In genomic region chr21:42454221-42454570, GRCh38 we compare ENCODE assay signal across 27 cellular contexts. TPM values are rescaled to one million over a fixed set of nuclear protein-coding genes. Genes with fewer than 3 reads are reported as not detected.
A peak's percentile ranks its signal among the peaks of the same experiment; 100 is the strongest.
DNase-seq lines count a peak whose midpoint lies in the region; ATAC-seq and TF ChIP-seq lines count a peak whose summit lies in the region.
"Had no signal": no experiment of that assay in that cellular context is flagged by ENCODE, and none has a peak within 500 bp of the region (broad histone marks: within the 10 kb centered on the region; RNA-seq: fewer than 3 reads in every experiment).

No MANE protein-coding gene starts in this region.

- H3K36me3 ChIP-seq in smooth muscle cell (ENCODE audit: low read depth) (no peaks in the 10 kb centered on the region), A673 (ENCODE audit: insufficient read depth, low read length, poor library complexity, severe bottlenecking) (no peaks in the 10 kb centered on the region)

- H3K9me3 ChIP-seq in smooth muscle cell (replicated peaks; ENCODE audit: low read depth), result no peaks in the 10 kb centered on the region
- no peaks in the 10 kb centered on the region for H3K9me3 ChIP-seq in A673 (ENCODE audit: low read depth, low read length, poor library complexity, severe bottlenecking)

- peaks cover 8% of the 10 kb centered on the region for H3K4me1 ChIP-seq in smooth muscle cell (ENCODE audit: low read depth)
- peaks cover 25% of the 10 kb centered on the region for H3K4me1 ChIP-seq in A673 (ENCODE audit: insufficient read depth, low read length, poor library complexity, severe bottlenecking)

- BruUV-seq in A673 (replicated peaks; lab: Mats Ljungman, UMichigan), result no TSS peak

- peak; percentile 13 for DNase-seq in activated naive CD4-positive, alpha-beta T cell treated with anti-CD3 and anti-CD28 coated beads, Interleukin-2, amount 10 ng/mL, durations not matched to agents 7 days and 5 days
- no peak for DNase-seq in activated naive CD4-positive, alpha-beta T cell treated with anti-CD3 and anti-CD28 coated beads, Interleukin-2, amount 50 U/mL, for 72 hours (ENCODE audit: low spot score in 2 of 2)
- DNase-seq in UCSD-AML1 (lab: John Stamatoyannopoulos, UW; ENCODE audit: unreplicated experiment), result peak; percentile 31
- no peak for DNase-seq in smooth muscle cell (lab: John Stamatoyannopoulos, UW; ENCODE audit: unreplicated experiment)
- DNase-seq in NCI-H2107 treated with DMSO at 0.1 percent for 48 hours (lab: John Stamatoyannopoulos, UW; ENCODE audit: unreplicated experiment), result no peak
- no peak for DNase-seq in A673 (ENCODE audit: low spot score)
- no peak for DNase-seq in NAMALWA (ENCODE audit: low spot score)
- DNase-seq: 8988T; CD4-positive, alpha-beta T cell; KBM-7; MM.1S; NCI-H1092; NCI-H1436; NCI-H1930; NCI-H2107; NCI-H446; NCI-H524 treated with DMSO at 0.1 percent for 48 hours; NCI-H774; NK-92 treated with Interleukin-12 subunit alpha and Interleukin-12 subunit beta, amount 100 ng/mL, for 24 hours; PC-3 had no signal

- H3F3A ChIP-seq in smooth muscle cell (ENCODE audit: low read depth), result peaks cover 15% of the 10 kb centered on the region

- CTCF ChIA-PET in activated naive CD4-positive, alpha-beta T cell treated with anti-CD3 and anti-CD28 coated beads, Interleukin-2, amount 10 ng/mL, durations not matched to agents 7 days and 5 days (lab: Charles Lee), result interaction anchor here (0.6 to 1.1 kb wide), 3 partner anchors 73 to 674 kb away, joined by 3 to 4 read pairs (median 3); no protein-coding TSS in a partner anchor
- CTCF ChIA-PET in A673 (lab: Charles Lee), result no interaction called here

- no peaks in the 10 kb centered on the region for H3K36me3 Mint-ChIP-seq in activated naive CD4-positive, alpha-beta T cell treated with anti-CD3 and anti-CD28 coated beads, Interleukin-2, amount 10 ng/mL, durations not matched to agents 7 days and 5 days
- no peaks in the 10 kb centered on the region for H3K36me3 Mint-ChIP-seq in activated naive CD4-positive, alpha-beta T cell treated with anti-CD3 and anti-CD28 coated beads, Interleukin-2, amount 50 U/mL, for 72 hours
- H3K36me3 Mint-ChIP-seq in nephron (ENCODE audit: low read depth), result no peaks in the 10 kb centered on the region

- peaks cover 8% of the 10 kb centered on the region for H3K27me3 Mint-ChIP-seq in activated naive CD4-positive, alpha-beta T cell treated with anti-CD3 and anti-CD28 coated beads, Interleukin-2, amount 10 ng/mL, durations not matched to agents 7 days and 5 days
- peaks cover 7% of the 10 kb centered on the region for H3K27me3 Mint-ChIP-seq in nephron (ENCODE audit: low read depth)
- H3K27me3 Mint-ChIP-seq: CD4-positive, alpha-beta T cell had no signal

- no peaks in the 10 kb centered on the region for H3K9me3 Mint-ChIP-seq in activated naive CD4-positive, alpha-beta T cell treated with anti-CD3 and anti-CD28 coated beads, Interleukin-2, amount 10 ng/mL, durations not matched to agents 7 days and 5 days
- no peaks in the 10 kb centered on the region for H3K9me3 Mint-ChIP-seq in activated naive CD4-positive, alpha-beta T cell treated with anti-CD3 and anti-CD28 coated beads, Interleukin-2, amount 50 U/mL, for 72 hours
- peaks cover 5% of the 10 kb centered on the region for H3K9me3 Mint-ChIP-seq in nephron
- H3K9me3 Mint-ChIP-seq: CD4-positive, alpha-beta T cell had no signal

- intact Hi-C loops in A673 (cut with micrococcal nuclease; ENCODE audit: unreplicated experiment), result loop anchor here (10.0 kb wide), 1 partner anchor 839 kb away; no protein-coding TSS in a partner anchor

- H3K79me2 ChIP-seq in smooth muscle cell (ENCODE audit: low read depth), result no peaks in the 10 kb centered on the region

- WGBS in smooth muscle cell (ENCODE audit: low lambda C conversion rate), result 80% methylated on average over 13 of the region's 13 CpGs

- no peak for ATAC-seq in activated naive CD4-positive, alpha-beta T cell treated with anti-CD3 and anti-CD28 coated beads, Interleukin-2, amount 50 U/mL, for 72 hours
- ATAC-seq: HCT116, PC-3, SK-N-SH treated with all-trans-retinoic acid at 6 μM for 48 hours had no signal

- no peaks in the 10 kb centered on the region for H3K27me3 ChIP-seq in smooth muscle cell (ENCODE audit: low read depth)
- H3K27me3 ChIP-seq in A673 (replicated peaks; ENCODE audit: insufficient read depth, low read depth, low read length, poor library complexity), result no peaks in the 10 kb centered on the region

- H3K27ac ChIP-seq in smooth muscle cell (ENCODE audit: low read depth) (no peak overlapping the region), A673 (ENCODE audit: low read depth, low read length, poor library complexity, severe bottlenecking) (no peak overlapping the region)

- no peaks in the 10 kb centered on the region for H4K20me1 ChIP-seq in smooth muscle cell (ENCODE audit: low read depth)

- no peak overlapping the region for H3K4me3 Mint-ChIP-seq in activated naive CD4-positive, alpha-beta T cell treated with anti-CD3 and anti-CD28 coated beads, Interleukin-2, amount 10 ng/mL, durations not matched to agents 7 days and 5 days
- H3K4me3 Mint-ChIP-seq in nephron, result no peak overlapping the region
- H3K4me3 Mint-ChIP-seq: CD4-positive, alpha-beta T cell had no signal

- H3K4me2 ChIP-seq in smooth muscle cell, result peak overlapping the region; percentile 38

- no peak overlapping the region for H2AFZ ChIP-seq in smooth muscle cell (ENCODE audit: low read depth)

- no peak for TF ChIP-seq CTCF in nephron (IDR thresholded peaks at IDR 0.05; ENCODE audit: unreplicated experiment in 3 of 3)
- no peak for TF ChIP-seq CTCF in smooth muscle cell (IDR thresholded peaks at IDR 0.05; ENCODE audit: borderline replicate concordance, insufficient read depth, poor library complexity, severe bottlenecking)
- no peak for TF ChIP-seq CTCF in A673 (conservative IDR thresholded peaks at IDR 0.05; ENCODE audit: low read depth, low read length)

- POLR2A ChIA-PET in A673 (lab: Charles Lee; ENCODE audit: low non-redundant PET), result no interaction called here

- H3K4me1 Mint-ChIP-seq in activated naive CD4-positive, alpha-beta T cell treated with anti-CD3 and anti-CD28 coated beads, Interleukin-2, amount 10 ng/mL, durations not matched to agents 7 days and 5 days, result peaks cover 49% of the 10 kb centered on the region
- peaks cover 35% of the 10 kb centered on the region for H3K4me1 Mint-ChIP-seq in nephron

- no peak overlapping the region for H3K27ac Mint-ChIP-seq in activated naive CD4-positive, alpha-beta T cell treated with anti-CD3 and anti-CD28 coated beads, Interleukin-2, amount 10 ng/mL, durations not matched to agents 7 days and 5 days
- H3K27ac Mint-ChIP-seq in activated naive CD4-positive, alpha-beta T cell treated with anti-CD3 and anti-CD28 coated beads, Interleukin-2, amount 50 U/mL, for 72 hours, result no peak overlapping the region
- H3K27ac Mint-ChIP-seq in nephron, result peak overlapping the region; percentile 28 to 72 (median 48)
- H3K27ac Mint-ChIP-seq: CD4-positive, alpha-beta T cell had no signal

- H3K4me3 ChIP-seq in smooth muscle cell (no peak overlapping the region), A673 (ENCODE audit: low read depth, low read length, poor library complexity, severe bottlenecking) (no peak overlapping the region)

- H3K9ac ChIP-seq in smooth muscle cell (ENCODE audit: low read depth), result no peak overlapping the region

RNA-seq across cellular contexts. Expression of gene RSPH1, which starts 41.8 kb away (rescaled TPM):
- under 1 TPM; 0.11 to 0.33 TPM for total RNA-seq in activated naive CD4-positive, alpha-beta T cell treated with anti-CD3 and anti-CD28 coated beads, Interleukin-2, amount 50 U/mL, for 72 hours
- 0.13 TPM in 1 of 2 replicates, not detected in the other for total RNA-seq in smooth muscle cell
- 0.16 TPM in 1 of 2 replicates, not detected in the other for polyA plus RNA-seq in smooth muscle cell
- 0.45 and 1.0 TPM in 2 replicates for total RNA-seq in A673 (2021)
- total RNA-seq: H4 had no signal

RNA-seq across cellular contexts. Expression of gene UBASH3A, which starts 50.5 kb away (rescaled TPM):
- total RNA-seq in activated naive CD4-positive, alpha-beta T cell treated with anti-CD3 and anti-CD28 coated beads, Interleukin-2, amount 50 U/mL, for 72 hours, result 10 to 100 TPM; 13.0 to 51.9 TPM
- total RNA-seq in smooth muscle cell (not detected in 2 replicates), A673 (2021) (not detected in 2 replicates)
- 0.22 TPM in 1 of 2 replicates, not detected in the other for polyA plus RNA-seq in smooth muscle cell
- total RNA-seq: Daoy, G401, H4 had no signal
- polyA plus RNA-seq: BJ had no signal

RNA-seq across cellular contexts. Expression of gene TMPRSS3, which starts 58.3 kb away (rescaled TPM):
- total RNA-seq in activated naive CD4-positive, alpha-beta T cell treated with anti-CD3 and anti-CD28 coated beads, Interleukin-2, amount 50 U/mL, for 72 hours, result 10 to 100 TPM in 1 of 2 donors, 1 to 10 TPM in 1; 9.8 to 68.6 TPM
- total RNA-seq in smooth muscle cell (0.09 TPM in 1 of 2 replicates, not detected in the other), A673 (2021) (not detected in 2 replicates)
- polyA plus RNA-seq in smooth muscle cell, result not detected in 2 replicates
- total RNA-seq: G401, PC-3 had no signal
- polyA plus RNA-seq: BJ had no signal

RNA-seq across cellular contexts. Expression of gene SLC37A1, which starts 59.5 kb away (rescaled TPM):
- 10 to 100 TPM; 15.2 to 20.6 TPM for total RNA-seq in activated naive CD4-positive, alpha-beta T cell treated with anti-CD3 and anti-CD28 coated beads, Interleukin-2, amount 50 U/mL, for 72 hours
- total RNA-seq in smooth muscle cell (18.0 and 19.4 TPM in 2 replicates), A673 (2021) (11.2 and 11.9 TPM in 2 replicates)
- polyA plus RNA-seq in smooth muscle cell, result 14.6 and 15.0 TPM in 2 replicates

Comparison
In these comparisons a context has a peak if more than half of its experiments do, and no peak if none do; other contexts are left out.
1. DNase-seq: peak in activated naive CD4-positive, alpha-beta T cell treated with anti-CD3 and anti-CD28 coated beads, Interleukin-2, amount 10 ng/mL, durations not matched to agents 7 days and 5 days (single experiment) and UCSD-AML1 (single experiment); none in activated naive CD4-positive, alpha-beta T cell treated with anti-CD3 and anti-CD28 coated beads, Interleukin-2, amount 50 U/mL, for 72 hours (0 of 2), smooth muscle cell (single experiment), NCI-H2107 treated with DMSO at 0.1 percent for 48 hours (single experiment), A673 (single experiment) and NAMALWA (single experiment).
2. H3K27ac Mint-ChIP-seq: peak in nephron (3 of 3); none in activated naive CD4-positive, alpha-beta T cell treated with anti-CD3 and anti-CD28 coated beads, Interleukin-2, amount 10 ng/mL, durations not matched to agents 7 days and 5 days (single experiment) and activated naive CD4-positive, alpha-beta T cell treated with anti-CD3 and anti-CD28 coated beads, Interleukin-2, amount 50 U/mL, for 72 hours (0 of 2).
3. RNA of gene UBASH3A, which starts 50.5 kb away (total RNA-seq): 13.0 to 51.9 TPM in activated naive CD4-positive, alpha-beta T cell treated with anti-CD3 and anti-CD28 coated beads, Interleukin-2, amount 50 U/mL, for 72 hours; not detected in A673 and not detected in smooth muscle cell; every median in the first group is over 10 times any median in the second.